Comparison of ENCODE assay signal across 13 cellular contexts in genomic region chr10:7748637-7749036, GRCh38. TPM values are rescaled to one million over a fixed set of nuclear protein-coding genes. Genes with fewer than 3 reads are reported as not detected.
"Had no signal": no experiment of that assay in that cellular context is flagged by ENCODE, and none has a peak within 500 bp of the region (broad histone marks: within the 10 kb centered on the region; RNA-seq: fewer than 3 reads in every experiment).

No MANE protein-coding gene starts in this region.

RNA-seq across cellular contexts. Expression of gene ITIH2, which starts 45.5 kb away (rescaled TPM):
- total RNA-seq: activated CD4-positive, alpha-beta T cell treated with anti-CD3 and anti-CD28 coated beads, Interleukin-2, amount 10 ng/mL, durations not matched to agents 24 days and 14 days; activated CD8-positive, alpha-beta memory T cell treated with anti-CD3 and anti-CD28 coated beads for 36 hours; activated CD8-positive, alpha-beta T cell treated with anti-CD3 and anti-CD28 coated beads for 36 hours; activated naive CD8-positive, alpha-beta T cell treated with anti-CD3 and anti-CD28 coated beads for 36 hours; activated T-cell treated with anti-CD3 and anti-CD28 coated beads, Interleukin-2, amount 50 U/mL, for 72 hours; activated T-helper 17 cell treated with anti-CD3 and anti-CD28 coated beads, Interleukin-2, amount 50 U/mL, for 72 hours; cardiac septum; M059J; PC-3; Peyer's patch; Right ventricle myocardium superior; T-helper 1 cell treated with Interleukin-12 subunit alpha and Interleukin-12 subunit beta and Interleukin-4 antibody, amounts not matched to agents 30 ng/mL and 1 ng/mL, for 36 hours; T-helper 2 cell treated with Interferon-gamma antibody and Interleukin-4, amounts not matched to agents 100 ng/mL and 5 ng/mL, for 36 hours had no signal
